In the genomic region with DNA sequence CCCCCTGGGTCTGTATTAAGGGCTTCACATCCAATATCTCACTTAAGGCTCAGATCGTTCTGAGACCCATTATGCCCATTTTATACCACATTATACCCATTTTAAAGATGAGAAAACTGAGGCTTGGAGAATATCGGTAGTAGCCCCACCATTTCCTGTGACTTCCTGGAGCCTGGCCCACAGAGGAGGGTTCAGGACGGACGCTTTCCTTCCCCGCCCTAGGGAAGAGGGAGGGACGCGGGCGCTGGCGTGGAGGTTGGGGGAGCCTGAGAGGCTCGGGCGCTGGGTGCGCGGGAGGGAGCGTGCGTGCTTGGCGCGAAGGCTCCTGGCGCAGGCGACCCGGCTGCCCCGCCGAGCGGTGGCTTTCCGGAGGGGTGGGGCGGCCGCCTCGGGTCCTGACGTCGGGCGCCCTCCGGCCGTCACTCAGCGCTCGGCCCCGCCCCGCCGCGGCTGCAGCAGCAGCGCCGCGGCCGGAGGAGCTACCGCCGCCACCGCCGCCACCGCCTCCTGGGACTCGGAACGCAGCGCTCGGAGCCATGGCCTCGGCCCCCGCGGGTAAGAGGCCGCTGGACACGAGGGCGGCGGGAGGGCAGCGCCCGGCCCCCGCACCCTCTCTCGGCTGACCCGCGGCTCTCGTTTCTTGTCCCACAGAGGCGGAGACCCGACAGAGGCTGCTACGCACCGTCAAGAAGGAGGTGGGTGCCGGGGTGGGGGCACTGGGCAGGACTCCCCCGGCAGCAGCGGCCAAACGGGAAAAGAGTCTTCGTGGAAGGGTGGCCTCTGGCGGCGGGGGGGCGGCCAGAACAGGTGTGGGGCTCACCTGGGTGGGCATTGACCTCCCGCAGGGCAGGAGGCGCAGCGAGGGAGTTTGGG, we compare ENCODE assay signal across 1 cellular context.
TF ChIP-seq lines count a peak whose summit lies in the region.

A gene with protein sequence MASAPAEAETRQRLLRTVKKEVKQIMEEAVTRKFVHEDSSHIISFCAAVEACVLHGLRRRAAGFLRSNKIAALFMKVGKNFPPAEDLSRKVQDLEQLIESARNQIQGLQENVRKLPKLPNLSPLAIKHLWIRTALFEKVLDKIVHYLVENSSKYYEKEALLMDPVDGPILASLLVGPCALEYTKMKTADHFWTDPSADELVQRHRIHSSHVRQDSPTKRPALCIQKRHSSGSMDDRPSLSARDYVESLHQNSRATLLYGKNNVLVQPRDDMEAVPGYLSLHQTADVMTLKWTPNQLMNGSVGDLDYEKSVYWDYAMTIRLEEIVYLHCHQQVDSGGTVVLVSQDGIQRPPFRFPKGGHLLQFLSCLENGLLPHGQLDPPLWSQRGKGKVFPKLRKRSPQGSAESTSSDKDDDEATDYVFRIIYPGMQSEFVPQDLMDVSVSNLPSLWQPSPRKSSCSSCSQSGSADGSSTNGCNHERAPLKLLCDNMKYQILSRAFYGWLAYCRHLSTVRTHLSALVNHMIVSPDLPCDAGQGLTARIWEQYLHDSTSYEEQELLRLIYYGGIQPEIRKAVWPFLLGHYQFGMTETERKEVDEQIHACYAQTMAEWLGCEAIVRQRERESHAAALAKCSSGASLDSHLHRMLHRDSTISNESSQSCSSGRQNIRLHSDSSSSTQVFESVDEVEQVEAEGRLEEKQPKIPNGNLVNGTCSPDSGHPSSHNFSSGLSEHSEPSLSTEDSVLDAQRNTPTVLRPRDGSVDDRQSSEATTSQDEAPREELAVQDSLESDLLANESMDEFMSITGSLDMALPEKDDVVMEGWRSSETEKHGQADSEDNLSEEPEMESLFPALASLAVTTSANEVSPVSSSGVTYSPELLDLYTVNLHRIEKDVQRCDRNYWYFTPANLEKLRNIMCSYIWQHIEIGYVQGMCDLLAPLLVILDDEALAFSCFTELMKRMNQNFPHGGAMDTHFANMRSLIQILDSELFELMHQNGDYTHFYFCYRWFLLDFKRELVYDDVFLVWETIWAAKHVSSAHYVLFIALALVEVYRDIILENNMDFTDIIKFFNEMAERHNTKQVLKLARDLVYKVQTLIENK (plus strand): TSS at position 422 of the 873 bp plus-strand sequence. CDS start 115 bp downstream, at position 537.

TF ChIP-seq in WTC11, 78 proteins besides CTCF, POLR2A, EP300 and RAD21 (continued from another document):
- TF ChIP-seq, protein P1, sequence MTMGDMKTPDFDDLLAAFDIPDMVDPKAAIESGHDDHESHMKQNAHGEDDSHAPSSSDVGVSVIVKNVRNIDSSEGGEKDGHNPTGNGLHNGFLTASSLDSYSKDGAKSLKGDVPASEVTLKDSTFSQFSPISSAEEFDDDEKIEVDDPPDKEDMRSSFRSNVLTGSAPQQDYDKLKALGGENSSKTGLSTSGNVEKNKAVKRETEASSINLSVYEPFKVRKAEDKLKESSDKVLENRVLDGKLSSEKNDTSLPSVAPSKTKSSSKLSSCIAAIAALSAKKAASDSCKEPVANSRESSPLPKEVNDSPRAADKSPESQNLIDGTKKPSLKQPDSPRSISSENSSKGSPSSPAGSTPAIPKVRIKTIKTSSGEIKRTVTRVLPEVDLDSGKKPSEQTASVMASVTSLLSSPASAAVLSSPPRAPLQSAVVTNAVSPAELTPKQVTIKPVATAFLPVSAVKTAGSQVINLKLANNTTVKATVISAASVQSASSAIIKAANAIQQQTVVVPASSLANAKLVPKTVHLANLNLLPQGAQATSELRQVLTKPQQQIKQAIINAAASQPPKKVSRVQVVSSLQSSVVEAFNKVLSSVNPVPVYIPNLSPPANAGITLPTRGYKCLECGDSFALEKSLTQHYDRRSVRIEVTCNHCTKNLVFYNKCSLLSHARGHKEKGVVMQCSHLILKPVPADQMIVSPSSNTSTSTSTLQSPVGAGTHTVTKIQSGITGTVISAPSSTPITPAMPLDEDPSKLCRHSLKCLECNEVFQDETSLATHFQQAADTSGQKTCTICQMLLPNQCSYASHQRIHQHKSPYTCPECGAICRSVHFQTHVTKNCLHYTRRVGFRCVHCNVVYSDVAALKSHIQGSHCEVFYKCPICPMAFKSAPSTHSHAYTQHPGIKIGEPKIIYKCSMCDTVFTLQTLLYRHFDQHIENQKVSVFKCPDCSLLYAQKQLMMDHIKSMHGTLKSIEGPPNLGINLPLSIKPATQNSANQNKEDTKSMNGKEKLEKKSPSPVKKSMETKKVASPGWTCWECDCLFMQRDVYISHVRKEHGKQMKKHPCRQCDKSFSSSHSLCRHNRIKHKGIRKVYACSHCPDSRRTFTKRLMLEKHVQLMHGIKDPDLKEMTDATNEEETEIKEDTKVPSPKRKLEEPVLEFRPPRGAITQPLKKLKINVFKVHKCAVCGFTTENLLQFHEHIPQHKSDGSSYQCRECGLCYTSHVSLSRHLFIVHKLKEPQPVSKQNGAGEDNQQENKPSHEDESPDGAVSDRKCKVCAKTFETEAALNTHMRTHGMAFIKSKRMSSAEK (CRISPR knock-in tag; IDR thresholded peaks at IDR 0.05; ENCODE audit: borderline replicate concordance), result no peak
- TF ChIP-seq ZNF423 (CRISPR knock-in tag; IDR thresholded peaks at IDR 0.05) (no peak), IRF2 (CRISPR knock-in tag; IDR thresholded peaks at IDR 0.05; ENCODE audit: borderline replicate concordance, low read depth) (no peak), GRHL2 (CRISPR knock-in tag; IDR thresholded peaks at IDR 0.05; ENCODE audit: insufficient replicate concordance, severe bottlenecking) (no peak), CREM (CRISPR knock-in tag; IDR thresholded peaks at IDR 0.05) (0 out of 2 replicates have a peak, but pooled peaks have one; percentile 39), ATF1 (CRISPR knock-in tag; IDR thresholded peaks at IDR 0.05) (no peak), SMAD3 (CRISPR knock-in tag; IDR thresholded peaks at IDR 0.05; ENCODE audit: borderline replicate concordance) (no peak), MXD4 (CRISPR knock-in tag; IDR thresholded peaks at IDR 0.05; ENCODE audit: borderline replicate concordance) (no peak), OVOL2 (CRISPR knock-in tag; IDR thresholded peaks at IDR 0.05; ENCODE audit: borderline replicate concordance) (no peak), JAZF1 (CRISPR knock-in tag; IDR thresholded peaks at IDR 0.05) (no peak)
- TF ChIP-seq, protein P2, sequence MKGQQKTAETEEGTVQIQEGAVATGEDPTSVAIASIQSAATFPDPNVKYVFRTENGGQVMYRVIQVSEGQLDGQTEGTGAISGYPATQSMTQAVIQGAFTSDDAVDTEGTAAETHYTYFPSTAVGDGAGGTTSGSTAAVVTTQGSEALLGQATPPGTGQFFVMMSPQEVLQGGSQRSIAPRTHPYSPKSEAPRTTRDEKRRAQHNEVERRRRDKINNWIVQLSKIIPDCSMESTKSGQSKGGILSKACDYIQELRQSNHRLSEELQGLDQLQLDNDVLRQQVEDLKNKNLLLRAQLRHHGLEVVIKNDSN (CRISPR knock-in tag; IDR thresholded peaks at IDR 0.05), result no peak
- TF ChIP-seq, protein P3, sequence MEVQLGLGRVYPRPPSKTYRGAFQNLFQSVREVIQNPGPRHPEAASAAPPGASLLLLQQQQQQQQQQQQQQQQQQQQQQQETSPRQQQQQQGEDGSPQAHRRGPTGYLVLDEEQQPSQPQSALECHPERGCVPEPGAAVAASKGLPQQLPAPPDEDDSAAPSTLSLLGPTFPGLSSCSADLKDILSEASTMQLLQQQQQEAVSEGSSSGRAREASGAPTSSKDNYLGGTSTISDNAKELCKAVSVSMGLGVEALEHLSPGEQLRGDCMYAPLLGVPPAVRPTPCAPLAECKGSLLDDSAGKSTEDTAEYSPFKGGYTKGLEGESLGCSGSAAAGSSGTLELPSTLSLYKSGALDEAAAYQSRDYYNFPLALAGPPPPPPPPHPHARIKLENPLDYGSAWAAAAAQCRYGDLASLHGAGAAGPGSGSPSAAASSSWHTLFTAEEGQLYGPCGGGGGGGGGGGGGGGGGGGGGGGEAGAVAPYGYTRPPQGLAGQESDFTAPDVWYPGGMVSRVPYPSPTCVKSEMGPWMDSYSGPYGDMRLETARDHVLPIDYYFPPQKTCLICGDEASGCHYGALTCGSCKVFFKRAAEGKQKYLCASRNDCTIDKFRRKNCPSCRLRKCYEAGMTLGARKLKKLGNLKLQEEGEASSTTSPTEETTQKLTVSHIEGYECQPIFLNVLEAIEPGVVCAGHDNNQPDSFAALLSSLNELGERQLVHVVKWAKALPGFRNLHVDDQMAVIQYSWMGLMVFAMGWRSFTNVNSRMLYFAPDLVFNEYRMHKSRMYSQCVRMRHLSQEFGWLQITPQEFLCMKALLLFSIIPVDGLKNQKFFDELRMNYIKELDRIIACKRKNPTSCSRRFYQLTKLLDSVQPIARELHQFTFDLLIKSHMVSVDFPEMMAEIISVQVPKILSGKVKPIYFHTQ (CRISPR knock-in tag; IDR thresholded peaks at IDR 0.05), result 0 out of 2 replicates have a peak, but pooled peaks have one; percentile 45
- TF ChIP-seq, protein P4, sequence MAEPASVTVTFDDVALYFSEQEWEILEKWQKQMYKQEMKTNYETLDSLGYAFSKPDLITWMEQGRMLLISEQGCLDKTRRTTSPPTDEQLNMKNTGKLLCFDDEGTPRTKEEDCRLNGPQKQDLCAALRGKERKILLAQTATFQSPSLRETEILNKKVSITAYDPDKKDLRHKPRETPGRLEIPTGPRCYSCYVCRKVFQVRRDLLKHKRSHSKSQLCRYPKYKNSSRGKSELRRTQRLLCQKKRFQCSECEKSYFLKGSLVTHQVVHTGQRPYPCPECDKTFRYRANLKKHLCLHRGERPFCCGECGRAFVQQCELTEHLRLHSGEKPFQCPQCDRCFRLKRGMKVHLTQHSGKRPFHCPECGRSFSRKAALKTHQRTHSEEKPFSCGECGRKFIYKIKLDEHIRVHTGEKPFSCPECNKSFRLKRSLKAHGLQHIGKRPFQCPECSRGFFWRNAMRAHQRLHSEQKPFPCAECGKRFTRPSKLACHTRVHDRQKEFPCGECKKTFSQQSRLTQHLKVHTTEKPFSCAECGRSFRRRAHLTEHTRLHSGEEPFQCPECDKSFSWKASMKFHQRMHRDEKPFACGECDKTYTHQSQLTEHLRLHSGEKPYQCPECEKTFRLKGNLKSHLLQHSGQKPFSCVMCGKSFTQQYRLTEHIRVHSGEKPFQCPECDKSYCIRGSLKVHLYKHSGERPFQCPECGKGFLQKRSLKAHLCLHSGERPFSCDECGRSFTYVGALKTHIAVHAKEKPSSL (CRISPR knock-in tag; conservative IDR thresholded peaks at IDR 0.05), result no peak
- TF ChIP-seq, protein P5, sequence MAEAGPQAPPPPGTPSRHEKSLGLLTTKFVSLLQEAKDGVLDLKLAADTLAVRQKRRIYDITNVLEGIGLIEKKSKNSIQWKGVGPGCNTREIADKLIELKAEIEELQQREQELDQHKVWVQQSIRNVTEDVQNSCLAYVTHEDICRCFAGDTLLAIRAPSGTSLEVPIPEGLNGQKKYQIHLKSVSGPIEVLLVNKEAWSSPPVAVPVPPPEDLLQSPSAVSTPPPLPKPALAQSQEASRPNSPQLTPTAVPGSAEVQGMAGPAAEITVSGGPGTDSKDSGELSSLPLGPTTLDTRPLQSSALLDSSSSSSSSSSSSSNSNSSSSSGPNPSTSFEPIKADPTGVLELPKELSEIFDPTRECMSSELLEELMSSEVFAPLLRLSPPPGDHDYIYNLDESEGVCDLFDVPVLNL (CRISPR knock-in tag; IDR thresholded peaks at IDR 0.05; ENCODE audit: borderline replicate concordance, low read depth), result no peak
